In genomic region chr1:32651461-32652073, GRCh38 we compare ENCODE assay signal across 7 cellular contexts. TPM values are rescaled to one million over a fixed set of nuclear protein-coding genes. Genes with fewer than 3 reads are reported as not detected.
DNase-seq lines count a peak whose midpoint lies in the region; TF ChIP-seq lines count a peak whose summit lies in the region.

No MANE protein-coding gene starts in this region.

- H3K27me3 ChIP-seq in HAP-1 (ENCODE audit: low read depth): no peaks in the 10 kb centered on the region

- TF ChIP-seq CTCF in GM12865 (IDR thresholded peaks at IDR 0.05; ENCODE audit: insufficient read depth, low read depth, low read length, missing control alignments) (no peak), WI38 (IDR thresholded peaks at IDR 0.05; ENCODE audit: low read depth, low read length) (no peak), retinal pigment epithelial cell (conservative IDR thresholded peaks at IDR 0.05; ENCODE audit: low read depth, low read length) (no peak)

- peaks cover 61% of the 10 kb centered on the region for H3K36me3 ChIP-seq in HAP-1 (replicated peaks)

- peak overlapping the region; percentile 83 for H3K4me3 ChIP-seq in GM12865 (ENCODE audit: low read depth, low read length)
- peak overlapping the region; percentile 85 for H3K4me3 ChIP-seq in HAP-1
- H3K4me3 ChIP-seq in WI38 (ENCODE audit: low read depth, low read length): peak overlapping the region; percentile 75
- peak overlapping the region; percentile 75 for H3K4me3 ChIP-seq in retinal pigment epithelial cell (ENCODE audit: low read length)

- DNase-seq in GM12865 (ENCODE audit: low read depth) (no peak), HAP-1 (ENCODE audit: low spot score in 2 of 2) (no peak), glomerular endothelial cell (ENCODE audit: extremely low read depth, low read depth, low spot score) (peak; percentile 16), retinal pigment epithelial cell (ENCODE audit: low read depth) (no peak), cortex of kidney (lab: John Stamatoyannopoulos, UW) (no peak), NCI-H774 (lab: John Stamatoyannopoulos, UW) (no peak)

- in situ Hi-C loops in HAP-1 (cut with MboI; ENCODE audit: low sequenced_read_pairs): no loop called here

- H3K9me3 ChIP-seq in HAP-1: no peaks in the 10 kb centered on the region

- H3K4me1 ChIP-seq in HAP-1: peaks cover 25% of the 10 kb centered on the region

RNA-seq across cellular contexts. Expression of gene RBBP4, which starts 0.6 kb away (rescaled TPM):
- total RNA-seq in glomerular endothelial cell: 146 and 182 TPM in 2 replicates

RNA-seq across cellular contexts. Expression of gene ZBTB8OS, which starts 1.2 kb away (rescaled TPM):
- 24.5 and 29.8 TPM in 2 replicates for total RNA-seq in glomerular endothelial cell

RNA-seq across cellular contexts. Expression of gene SYNC, which starts 51.0 kb away (rescaled TPM):
- total RNA-seq in glomerular endothelial cell: 17.6 and 23.9 TPM in 2 replicates
